8 cellular contexts compared by ENCODE assay signal in genomic region chr6:34196116-34196832, GRCh38. TPM values are rescaled to one million over a fixed set of nuclear protein-coding genes. Genes with fewer than 3 reads are reported as not detected.
DNase-seq lines count a peak whose midpoint lies in the region; TF ChIP-seq lines count a peak whose summit lies in the region.

No MANE protein-coding gene starts in this region.

- H3K27ac ChIP-seq in RWPE1, result no peak overlapping the region
- peak overlapping the region; percentile 14 for H3K27ac ChIP-seq in neutrophil
- H3K27ac ChIP-seq in stomach, result peak overlapping the region in 2 of 5 donors; percentile 11 to 52

- DNase-seq in A172 (ENCODE audit: low spot score) (peak; percentile 30), GM13977 (ENCODE audit: low spot score) (peak; percentile 93), HT-29 (ENCODE audit: low spot score) (peak; percentile 83), RWPE1 (ENCODE audit: low spot score) (peak; percentile 77), foreskin fibroblast (peak; percentile 69 to 93), stomach (peak; percentile 90)
- peak; percentile 83 for DNase-seq in activated effector memory CD4-positive, alpha-beta T cell treated with Interleukin-2 at 50 U/mL for 16 hours

- peak; percentile 99 for TF ChIP-seq CTCF in GM13977 (IDR thresholded peaks at IDR 0.05; ENCODE audit: extremely low read depth, insufficient read depth, missing control alignments)
- TF ChIP-seq CTCF in RWPE1 (conservative IDR thresholded peaks at IDR 0.05; ENCODE audit: low read depth), result peak; percentile 94
- peak; percentile 86 for TF ChIP-seq CTCF in foreskin fibroblast (IDR thresholded peaks at IDR 0.05; ENCODE audit: low read depth, low read length)
- TF ChIP-seq CTCF in neutrophil (IDR thresholded peaks at IDR 0.05), result peak; percentile 98
- peak in 5 of 7 experiments; percentile 93 to 99 (median 94) for TF ChIP-seq CTCF in stomach (IDR thresholded peaks at IDR 0.05)

- no peak for TF ChIP-seq POLR2A in stomach (IDR thresholded peaks at IDR 0.05)

- TF ChIP-seq EP300 in stomach (IDR thresholded peaks at IDR 0.05), result no peak

- H3K9me3 ChIP-seq in neutrophil (no peaks in the 10 kb centered on the region), stomach (no peaks in the 10 kb centered on the region)

- CTCF ChIA-PET in RWPE1 (lab: Yijun Ruan, JAX), result interaction anchor here (0.5 to 2.5 kb wide), 29 partner anchors 10 to 1128 kb away, joined by 3 to 22 read pairs (median 3); partner anchors contain the start of genes HMGA1 and NUDT3

- intact Hi-C loops in stomach (cut with DNase I; ENCODE audit: low total_unique reads), result no loop called here

- H3K36me3 ChIP-seq in neutrophil (no peaks in the 10 kb centered on the region), stomach (no peaks in the 10 kb centered on the region)

- peaks cover 15% of the 10 kb centered on the region for H3K27me3 ChIP-seq in neutrophil
- H3K27me3 ChIP-seq in stomach, result no peaks in the 10 kb centered on the region

- H3K4me1 ChIP-seq in neutrophil (ENCODE audit: control insufficient read depth in 1 of 2, insufficient read depth in 1 of 2, low read depth in 1 of 2, low read length in 1 of 2), result peaks cover 9 to 11% of the 10 kb centered on the region in 2 experiments
- peaks cover 8 to 13% (median 12%) of the 10 kb centered on the region in 4 donors for H3K4me1 ChIP-seq in stomach

- peak overlapping the region; percentile 51 to 54 for H3K4me3 ChIP-seq in foreskin fibroblast (ENCODE audit: low read depth in 1 of 2, low read length in 2 of 2)
- H3K4me3 ChIP-seq in neutrophil (ENCODE audit: low read depth in 1 of 2, low read length in 1 of 2), result peak overlapping the region; percentile 55 to 69
- peak overlapping the region; percentile 47 to 59 (median 52) for H3K4me3 ChIP-seq in stomach

- in situ Hi-C loops in GM13977 (cut with MboI; ENCODE audit: low pct_unique_long_range_greater_than_20kb, low sequenced_read_pairs, unreplicated experiment), result no loop called here

- POLR2A ChIA-PET in RWPE1 (lab: Yijun Ruan, JAX; ENCODE audit: low non-redundant PET), result interaction anchor here (1.2 kb wide), 1 partner anchor 40 kb away, joined by 5 read pairs; the partner anchor contains the start of gene HMGA1

- WGBS in stomach, 5 donors, result 2 to 5% (median 5%) methylated on average over 21 to 54 of the region's 54 CpGs

RNA-seq across cellular contexts. Expression of gene HMGA1, which starts 40.4 kb away (rescaled TPM):
- total RNA-seq in A172 (2014; rRNA removed; shearing (Covaris generic)), result 72.3 and 117 TPM in 2 replicates
- 1,158 and 1,171 TPM in 2 replicates for total RNA-seq in HT-29 (2014; rRNA removed; shearing (Covaris generic))
- total RNA-seq in stomach, result 100 to 1,000 TPM in 1 of 5 donors, 10 to 100 TPM in 3, 1 to 10 TPM in 1; 9.3 to 106 (median 33.6) TPM
- 100 to 1,000 TPM in 1 of 3 donors, 10 to 100 TPM in 2; 91.4 to 114 (median 92.6) TPM for polyA plus RNA-seq in stomach

RNA-seq across cellular contexts. Expression of gene GRM4, which starts 50.4 kb away (rescaled TPM):
- 0.96 TPM in 1 of 2 replicates, not detected in the other for total RNA-seq in A172 (2014; rRNA removed; shearing (Covaris generic))
- total RNA-seq in HT-29 (2014; rRNA removed; shearing (Covaris generic)), result not detected in 2 replicates
- under 1 TPM in 1 of 5 donors, not detected in 4; 0.55 TPM for total RNA-seq in stomach
- not detected for polyA plus RNA-seq in stomach

RNA-seq across cellular contexts. Expression of gene SMIM29, which starts 52.5 kb away (rescaled TPM):
- 49.6 and 70.8 TPM in 2 replicates for total RNA-seq in A172 (2014; rRNA removed; shearing (Covaris generic))
- 25.2 and 26.8 TPM in 2 replicates for total RNA-seq in HT-29 (2014; rRNA removed; shearing (Covaris generic))
- 10 to 100 TPM in 2 of 5 donors, 1 to 10 TPM in 3; 2.8 to 49.1 (median 5.3) TPM for total RNA-seq in stomach
- polyA plus RNA-seq in stomach, result 10 to 100 TPM; 30.4 to 41.5 (median 32.1) TPM

Comparison
In these comparisons a context has a peak if more than half of its experiments do, and no peak if none do; other contexts are left out.
1. DNase-seq: peak in every context shown above with its lines; median percentile 93 in GM13977; 90 in stomach; 83 in HT-29; 83 in activated effector memory CD4-positive, alpha-beta T cell treated with Interleukin-2 at 50 U/mL for 16 hours; 81 in foreskin fibroblast; 77 in RWPE1; 30 in A172.